In the genomic region with DNA sequence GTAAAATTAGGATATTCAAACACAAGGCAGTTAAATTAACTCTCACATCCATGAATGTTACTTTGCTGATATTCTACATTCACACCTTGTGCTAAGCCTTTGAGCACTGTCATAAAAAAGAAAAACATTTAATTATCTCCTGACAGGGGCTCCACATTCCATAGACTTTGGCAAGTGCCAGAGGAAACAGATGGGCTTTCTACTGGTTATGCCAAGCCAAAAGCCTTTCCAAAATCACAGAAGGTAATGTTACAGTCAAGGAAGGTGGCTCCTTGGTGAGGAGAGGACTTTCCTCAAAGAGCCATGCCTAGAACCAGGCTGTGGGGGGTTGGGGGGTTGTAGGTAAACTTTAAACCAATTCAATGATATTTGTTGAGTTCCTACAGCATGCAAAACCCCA, we compare ENCODE assay signal across 26 cellular contexts. TPM values are rescaled to one million over a fixed set of nuclear protein-coding genes. Genes with fewer than 3 reads are reported as not detected.
"Had no signal": no experiment of that assay in that cellular context is flagged by ENCODE, and none has a peak within 500 bp of the region (broad histone marks: within the 10 kb centered on the region; RNA-seq: fewer than 3 reads in every experiment).

No MANE protein-coding gene starts in this region.

- DNase-seq: dermis blood vessel endothelial cell; effector memory CD8-positive, alpha-beta T cell; erythroblast; esophagus squamous epithelium; foreskin melanocyte; glutamatergic neuron; heart right ventricle; hippocampal formation; immature natural killer cell; islet precursor cell; left ventricle myocardium superior; lower lobe of right lung; naive thymus-derived CD8-positive, alpha-beta T cell; nephron progenitor cell; nucleus accumbens; posterior cingulate gyrus; right lobe of liver; small intestine; stimulated activated CD4-positive, alpha-beta T cell treated with anti-CD3 and anti-CD28 coated beads, Interleukin-15, amount 100 ng/mL, for 24 hours; stimulated activated CD4-positive, alpha-beta T cell treated with anti-CD3 and anti-CD28 coated beads, Interleukin-2, amount 100 ng/mL, for 48 hours; stimulated activated naive B cell treated with anti-CD40 and anti-IgM and Interleukin-4, amounts not matched to agents 10 μg/mL and 1 μg/mL and 100 μg/mL, for 72 hours; upper lobe of left lung had no signal

- H3K27ac ChIP-seq: coronary artery, esophagus squamous epithelium, heart right ventricle, lower lobe of right lung, right lobe of liver, thoracic aorta, tibial nerve, upper lobe of left lung had no signal

- H3K27me3 ChIP-seq: right lobe of liver, tibial nerve, upper lobe of left lung had no signal

- H3K36me3 ChIP-seq: esophagus squamous epithelium, heart right ventricle, lower lobe of right lung, right lobe of liver, thoracic aorta, tibial nerve, upper lobe of left lung had no signal

- ATAC-seq: effector memory CD8-positive, alpha-beta T cell; heart right ventricle; left ventricle myocardium superior; lower lobe of right lung; naive thymus-derived CD8-positive, alpha-beta T cell; right lobe of liver; stimulated activated naive B cell treated with anti-CD40 and anti-IgM and Interleukin-4, amounts not matched to agents 10 μg/mL and 1 μg/mL and 100 μg/mL, for 72 hours had no signal

- H3K4me3 ChIP-seq: coronary artery, esophagus squamous epithelium, heart right ventricle, lower lobe of right lung, right lobe of liver, thoracic aorta, tibial nerve, upper lobe of left lung had no signal

- H3K9me3 ChIP-seq: esophagus squamous epithelium, heart right ventricle, lower lobe of right lung, right lobe of liver, thoracic aorta, tibial nerve, upper lobe of left lung had no signal

- H3K4me1 ChIP-seq: heart right ventricle, lower lobe of right lung, right lobe of liver, tibial nerve, upper lobe of left lung had no signal

RNA-seq across cellular contexts. Expression of a gene that starts 12.4 kb away (rescaled TPM):
- total RNA-seq: naive thymus-derived CD8-positive, alpha-beta T cell; osteocyte had no signal
